In the genomic region with DNA sequence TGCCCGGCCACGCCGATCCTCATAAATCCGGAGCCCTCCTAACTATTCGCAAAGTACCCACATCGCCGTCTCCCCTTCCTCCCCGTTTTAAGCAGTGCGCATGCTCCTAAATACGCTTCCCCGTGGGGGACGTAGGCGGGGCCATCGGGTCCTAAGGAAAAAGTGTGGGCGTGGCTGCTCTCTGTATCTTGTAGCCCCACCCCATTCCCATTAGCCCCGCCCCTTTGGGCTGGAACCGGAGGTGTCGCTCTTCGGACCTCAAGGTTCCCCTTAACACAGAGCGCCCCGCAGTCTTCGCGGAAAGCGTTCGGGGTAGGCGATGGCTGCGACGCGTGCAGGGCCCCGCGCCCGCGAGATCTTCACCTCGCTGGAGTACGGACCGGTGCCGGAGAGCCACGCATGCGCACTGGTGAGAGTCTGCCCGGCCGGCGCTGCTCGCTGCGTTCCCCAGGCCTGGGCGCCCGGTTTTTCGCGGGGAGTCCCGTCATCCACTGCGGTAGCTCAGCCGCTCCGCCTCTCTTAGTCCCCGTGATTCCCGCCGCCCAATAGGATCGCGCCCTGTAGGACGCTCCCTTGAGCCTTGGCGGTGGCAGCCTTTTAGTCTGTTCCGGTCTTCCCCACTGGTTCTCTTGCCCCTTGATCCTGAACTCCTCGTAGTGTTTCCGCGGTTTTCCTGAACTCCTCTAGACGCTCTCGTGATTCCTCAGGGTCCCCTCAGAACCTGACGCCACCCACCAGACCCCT, we compare ENCODE assay signal across 1 cellular context.
TF ChIP-seq lines count a peak whose summit lies in the region.

A gene (plus strand): TSS at position 213 of the 744 bp plus-strand sequence. CDS start 107 bp downstream, at position 320.

TF ChIP-seq in GM12878, 131 proteins besides CTCF, POLR2A, EP300 and RAD21 (continued from another document and continues in another):
- TF ChIP-seq, protein P1, sequence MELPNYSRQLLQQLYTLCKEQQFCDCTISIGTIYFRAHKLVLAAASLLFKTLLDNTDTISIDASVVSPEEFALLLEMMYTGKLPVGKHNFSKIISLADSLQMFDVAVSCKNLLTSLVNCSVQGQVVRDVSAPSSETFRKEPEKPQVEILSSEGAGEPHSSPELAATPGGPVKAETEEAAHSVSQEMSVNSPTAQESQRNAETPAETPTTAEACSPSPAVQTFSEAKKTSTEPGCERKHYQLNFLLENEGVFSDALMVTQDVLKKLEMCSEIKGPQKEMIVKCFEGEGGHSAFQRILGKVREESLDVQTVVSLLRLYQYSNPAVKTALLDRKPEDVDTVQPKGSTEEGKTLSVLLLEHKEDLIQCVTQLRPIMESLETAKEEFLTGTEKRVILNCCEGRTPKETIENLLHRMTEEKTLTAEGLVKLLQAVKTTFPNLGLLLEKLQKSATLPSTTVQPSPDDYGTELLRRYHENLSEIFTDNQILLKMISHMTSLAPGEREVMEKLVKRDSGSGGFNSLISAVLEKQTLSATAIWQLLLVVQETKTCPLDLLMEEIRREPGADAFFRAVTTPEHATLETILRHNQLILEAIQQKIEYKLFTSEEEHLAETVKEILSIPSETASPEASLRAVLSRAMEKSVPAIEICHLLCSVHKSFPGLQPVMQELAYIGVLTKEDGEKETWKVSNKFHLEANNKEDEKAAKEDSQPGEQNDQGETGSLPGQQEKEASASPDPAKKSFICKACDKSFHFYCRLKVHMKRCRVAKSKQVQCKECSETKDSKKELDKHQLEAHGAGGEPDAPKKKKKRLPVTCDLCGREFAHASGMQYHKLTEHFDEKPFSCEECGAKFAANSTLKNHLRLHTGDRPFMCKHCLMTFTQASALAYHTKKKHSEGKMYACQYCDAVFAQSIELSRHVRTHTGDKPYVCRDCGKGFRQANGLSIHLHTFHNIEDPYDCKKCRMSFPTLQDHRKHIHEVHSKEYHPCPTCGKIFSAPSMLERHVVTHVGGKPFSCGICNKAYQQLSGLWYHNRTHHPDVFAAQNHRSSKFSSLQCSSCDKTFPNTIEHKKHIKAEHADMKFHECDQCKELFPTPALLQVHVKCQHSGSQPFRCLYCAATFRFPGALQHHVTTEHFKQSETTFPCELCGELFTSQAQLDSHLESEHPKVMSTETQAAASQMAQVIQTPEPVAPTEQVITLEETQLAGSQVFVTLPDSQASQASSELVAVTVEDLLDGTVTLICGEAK (IDR thresholded peaks at IDR 0.05; ENCODE audit: borderline replicate concordance), result no peak
- no peak for TF ChIP-seq SREBF2 (IDR thresholded peaks at IDR 0.05; ENCODE audit: low read length)
- peak; percentile 72; the same call in 1 of the 2 replicates for TF ChIP-seq BACH1 (IDR thresholded peaks at IDR 0.05; ENCODE audit: borderline replicate concordance)
- peak; percentile 71 for TF ChIP-seq CREB1 (IDR thresholded peaks at IDR 0.05; ENCODE audit: low read depth)
- TF ChIP-seq, protein P2, sequence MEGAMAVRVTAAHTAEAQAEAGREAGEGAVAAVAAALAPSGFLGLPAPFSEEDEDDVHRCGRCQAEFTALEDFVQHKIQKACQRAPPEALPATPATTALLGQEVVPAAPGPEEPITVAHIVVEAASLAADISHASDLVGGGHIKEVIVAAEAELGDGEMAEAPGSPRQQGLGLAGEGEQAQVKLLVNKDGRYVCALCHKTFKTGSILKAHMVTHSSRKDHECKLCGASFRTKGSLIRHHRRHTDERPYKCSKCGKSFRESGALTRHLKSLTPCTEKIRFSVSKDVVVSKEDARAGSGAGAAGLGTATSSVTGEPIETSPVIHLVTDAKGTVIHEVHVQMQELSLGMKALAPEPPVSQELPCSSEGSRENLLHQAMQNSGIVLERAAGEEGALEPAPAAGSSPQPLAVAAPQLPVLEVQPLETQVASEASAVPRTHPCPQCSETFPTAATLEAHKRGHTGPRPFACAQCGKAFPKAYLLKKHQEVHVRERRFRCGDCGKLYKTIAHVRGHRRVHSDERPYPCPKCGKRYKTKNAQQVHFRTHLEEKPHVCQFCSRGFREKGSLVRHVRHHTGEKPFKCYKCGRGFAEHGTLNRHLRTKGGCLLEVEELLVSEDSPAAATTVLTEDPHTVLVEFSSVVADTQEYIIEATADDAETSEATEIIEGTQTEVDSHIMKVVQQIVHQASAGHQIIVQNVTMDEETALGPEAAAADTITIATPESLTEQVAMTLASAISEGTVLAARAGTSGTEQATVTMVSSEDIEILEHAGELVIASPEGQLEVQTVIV (IDR thresholded peaks at IDR 0.05; ENCODE audit: borderline replicate concordance, partially characterized antibody), result peak; percentile 6
- 0 out of 2 replicates have a peak, but pooled peaks have one; percentile 61 for TF ChIP-seq ZNF207 (IDR thresholded peaks at IDR 0.05; ENCODE audit: borderline replicate concordance)
- TF ChIP-seq SIN3A (IDR thresholded peaks at IDR 0.05; ENCODE audit: low read depth, low read length), result no peak; the same call in 1 of the 2 replicates
- peak; percentile 13; the same call in 1 of the 2 replicates for TF ChIP-seq NBN (IDR thresholded peaks at IDR 0.05)
- TF ChIP-seq, protein P3, sequence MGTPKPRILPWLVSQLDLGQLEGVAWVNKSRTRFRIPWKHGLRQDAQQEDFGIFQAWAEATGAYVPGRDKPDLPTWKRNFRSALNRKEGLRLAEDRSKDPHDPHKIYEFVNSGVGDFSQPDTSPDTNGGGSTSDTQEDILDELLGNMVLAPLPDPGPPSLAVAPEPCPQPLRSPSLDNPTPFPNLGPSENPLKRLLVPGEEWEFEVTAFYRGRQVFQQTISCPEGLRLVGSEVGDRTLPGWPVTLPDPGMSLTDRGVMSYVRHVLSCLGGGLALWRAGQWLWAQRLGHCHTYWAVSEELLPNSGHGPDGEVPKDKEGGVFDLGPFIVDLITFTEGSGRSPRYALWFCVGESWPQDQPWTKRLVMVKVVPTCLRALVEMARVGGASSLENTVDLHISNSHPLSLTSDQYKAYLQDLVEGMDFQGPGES (IDR thresholded peaks at IDR 0.05), result peak; percentile 15; the same call in 1 of the 2 replicates
- TF ChIP-seq CBX3 (IDR thresholded peaks at IDR 0.05; ENCODE audit: borderline replicate concordance, low read depth), result no peak
- TF ChIP-seq CBFB (IDR thresholded peaks at IDR 0.05; ENCODE audit: low read depth), result no peak; the same call in 1 of the 2 replicates
- TF ChIP-seq WRNIP1 (IDR thresholded peaks at IDR 0.05; ENCODE audit: borderline replicate concordance, low read depth, low read length), result no peak
- no peak for TF ChIP-seq SPI1 (IDR thresholded peaks at IDR 0.05; ENCODE audit: borderline replicate concordance, insufficient read depth, low read depth, low read length)
- no peak for TF ChIP-seq MYC (IDR thresholded peaks at IDR 0.05; ENCODE audit: insufficient read depth, insufficient read length, insufficient replicate concordance, low read length, severe bottlenecking)
- TF ChIP-seq JUNB (IDR thresholded peaks at IDR 0.05), result no peak
- no peak for TF ChIP-seq YBX1 (IDR thresholded peaks at IDR 0.05)
- TF ChIP-seq SMAD1 (IDR thresholded peaks at IDR 0.05; ENCODE audit: low read depth, partially characterized antibody), result peak; percentile 97
- TF ChIP-seq, protein P4, sequence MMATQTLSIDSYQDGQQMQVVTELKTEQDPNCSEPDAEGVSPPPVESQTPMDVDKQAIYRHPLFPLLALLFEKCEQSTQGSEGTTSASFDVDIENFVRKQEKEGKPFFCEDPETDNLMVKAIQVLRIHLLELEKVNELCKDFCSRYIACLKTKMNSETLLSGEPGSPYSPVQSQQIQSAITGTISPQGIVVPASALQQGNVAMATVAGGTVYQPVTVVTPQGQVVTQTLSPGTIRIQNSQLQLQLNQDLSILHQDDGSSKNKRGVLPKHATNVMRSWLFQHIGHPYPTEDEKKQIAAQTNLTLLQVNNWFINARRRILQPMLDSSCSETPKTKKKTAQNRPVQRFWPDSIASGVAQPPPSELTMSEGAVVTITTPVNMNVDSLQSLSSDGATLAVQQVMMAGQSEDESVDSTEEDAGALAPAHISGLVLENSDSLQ (IDR thresholded peaks at IDR 0.05), result peak; percentile 76
- no peak for TF ChIP-seq MEF2B (IDR thresholded peaks at IDR 0.05; ENCODE audit: partially characterized antibody, poor library complexity, severe bottlenecking)
- TF ChIP-seq MTA2 (IDR thresholded peaks at IDR 0.05; ENCODE audit: low read depth), result no peak
- TF ChIP-seq JUND (IDR thresholded peaks at IDR 0.05; ENCODE audit: low read depth, low read length), result 0 out of 2 replicates have a peak, but pooled peaks have one; percentile 4
- peak; percentile 50; the same call in 1 of the 2 replicates for TF ChIP-seq DPF2 (IDR thresholded peaks at IDR 0.05)
- no peak for TF ChIP-seq BMI1 (IDR thresholded peaks at IDR 0.05; ENCODE audit: borderline replicate concordance)
- TF ChIP-seq, protein P5, sequence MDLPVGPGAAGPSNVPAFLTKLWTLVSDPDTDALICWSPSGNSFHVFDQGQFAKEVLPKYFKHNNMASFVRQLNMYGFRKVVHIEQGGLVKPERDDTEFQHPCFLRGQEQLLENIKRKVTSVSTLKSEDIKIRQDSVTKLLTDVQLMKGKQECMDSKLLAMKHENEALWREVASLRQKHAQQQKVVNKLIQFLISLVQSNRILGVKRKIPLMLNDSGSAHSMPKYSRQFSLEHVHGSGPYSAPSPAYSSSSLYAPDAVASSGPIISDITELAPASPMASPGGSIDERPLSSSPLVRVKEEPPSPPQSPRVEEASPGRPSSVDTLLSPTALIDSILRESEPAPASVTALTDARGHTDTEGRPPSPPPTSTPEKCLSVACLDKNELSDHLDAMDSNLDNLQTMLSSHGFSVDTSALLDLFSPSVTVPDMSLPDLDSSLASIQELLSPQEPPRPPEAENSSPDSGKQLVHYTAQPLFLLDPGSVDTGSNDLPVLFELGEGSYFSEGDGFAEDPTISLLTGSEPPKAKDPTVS (IDR thresholded peaks at IDR 0.05; ENCODE audit: low read depth, low read length), result no peak
- 0 out of 2 replicates have a peak, but pooled peaks have one; percentile 17 for TF ChIP-seq RFX5 (IDR thresholded peaks at IDR 0.05; ENCODE audit: low read depth, low read length)
- TF ChIP-seq TBL1XR1 (IDR thresholded peaks at IDR 0.05; ENCODE audit: low read depth, low read length), result no peak
- peak; percentile 85 for TF ChIP-seq MXI1 (IDR thresholded peaks at IDR 0.05; ENCODE audit: low read depth, low read length)
- TF ChIP-seq, protein P6, sequence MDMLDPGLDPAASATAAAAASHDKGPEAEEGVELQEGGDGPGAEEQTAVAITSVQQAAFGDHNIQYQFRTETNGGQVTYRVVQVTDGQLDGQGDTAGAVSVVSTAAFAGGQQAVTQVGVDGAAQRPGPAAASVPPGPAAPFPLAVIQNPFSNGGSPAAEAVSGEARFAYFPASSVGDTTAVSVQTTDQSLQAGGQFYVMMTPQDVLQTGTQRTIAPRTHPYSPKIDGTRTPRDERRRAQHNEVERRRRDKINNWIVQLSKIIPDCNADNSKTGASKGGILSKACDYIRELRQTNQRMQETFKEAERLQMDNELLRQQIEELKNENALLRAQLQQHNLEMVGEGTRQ (IDR thresholded peaks at IDR 0.05; ENCODE audit: borderline replicate concordance, low read depth, low read length), result peak; percentile 79
- TF ChIP-seq, protein P7, sequence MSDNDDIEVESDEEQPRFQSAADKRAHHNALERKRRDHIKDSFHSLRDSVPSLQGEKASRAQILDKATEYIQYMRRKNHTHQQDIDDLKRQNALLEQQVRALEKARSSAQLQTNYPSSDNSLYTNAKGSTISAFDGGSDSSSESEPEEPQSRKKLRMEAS (IDR thresholded peaks at IDR 0.05; ENCODE audit: low read depth, low read length), result 0 out of 2 replicates have a peak, but pooled peaks have one; percentile 57
- no peak for TF ChIP-seq NFXL1 (IDR thresholded peaks at IDR 0.05; ENCODE audit: borderline replicate concordance)
- TF ChIP-seq, protein P8, sequence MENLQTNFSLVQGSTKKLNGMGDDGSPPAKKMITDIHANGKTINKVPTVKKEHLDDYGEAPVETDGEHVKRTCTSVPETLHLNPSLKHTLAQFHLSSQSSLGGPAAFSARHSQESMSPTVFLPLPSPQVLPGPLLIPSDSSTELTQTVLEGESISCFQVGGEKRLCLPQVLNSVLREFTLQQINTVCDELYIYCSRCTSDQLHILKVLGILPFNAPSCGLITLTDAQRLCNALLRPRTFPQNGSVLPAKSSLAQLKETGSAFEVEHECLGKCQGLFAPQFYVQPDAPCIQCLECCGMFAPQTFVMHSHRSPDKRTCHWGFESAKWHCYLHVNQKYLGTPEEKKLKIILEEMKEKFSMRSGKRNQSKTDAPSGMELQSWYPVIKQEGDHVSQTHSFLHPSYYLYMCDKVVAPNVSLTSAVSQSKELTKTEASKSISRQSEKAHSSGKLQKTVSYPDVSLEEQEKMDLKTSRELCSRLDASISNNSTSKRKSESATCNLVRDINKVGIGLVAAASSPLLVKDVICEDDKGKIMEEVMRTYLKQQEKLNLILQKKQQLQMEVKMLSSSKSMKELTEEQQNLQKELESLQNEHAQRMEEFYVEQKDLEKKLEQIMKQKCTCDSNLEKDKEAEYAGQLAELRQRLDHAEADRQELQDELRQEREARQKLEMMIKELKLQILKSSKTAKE (IDR thresholded peaks at IDR 0.05; ENCODE audit: low read depth, poor library complexity, severe bottlenecking), result peak; percentile 42
- TF ChIP-seq, protein P9, sequence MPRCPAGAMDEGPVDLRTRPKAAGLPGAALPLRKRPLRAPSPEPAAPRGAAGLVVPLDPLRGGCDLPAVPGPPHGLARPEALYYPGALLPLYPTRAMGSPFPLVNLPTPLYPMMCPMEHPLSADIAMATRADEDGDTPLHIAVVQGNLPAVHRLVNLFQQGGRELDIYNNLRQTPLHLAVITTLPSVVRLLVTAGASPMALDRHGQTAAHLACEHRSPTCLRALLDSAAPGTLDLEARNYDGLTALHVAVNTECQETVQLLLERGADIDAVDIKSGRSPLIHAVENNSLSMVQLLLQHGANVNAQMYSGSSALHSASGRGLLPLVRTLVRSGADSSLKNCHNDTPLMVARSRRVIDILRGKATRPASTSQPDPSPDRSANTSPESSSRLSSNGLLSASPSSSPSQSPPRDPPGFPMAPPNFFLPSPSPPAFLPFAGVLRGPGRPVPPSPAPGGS (IDR thresholded peaks at IDR 0.05; ENCODE audit: borderline replicate concordance, insufficient read depth, low read depth, low read length, poor library complexity, severe bottlenecking), result no peak
- TF ChIP-seq NRF1 (conservative IDR thresholded peaks at IDR 0.05; ENCODE audit: low read depth, low read length), result peak; percentile 88
- TF ChIP-seq ZNF217 (IDR thresholded peaks at IDR 0.05), result no peak
- TF ChIP-seq GATAD2B (conservative IDR thresholded peaks at IDR 0.05; ENCODE audit: low read depth), result no peak
- TF ChIP-seq KDM1A (IDR thresholded peaks at IDR 0.05; ENCODE audit: borderline replicate concordance), result 0 out of 2 replicates have a peak, but pooled peaks have one; percentile 46
- peak; percentile 99 for TF ChIP-seq POLR2AphosphoS5 (IDR thresholded peaks at IDR 0.05; ENCODE audit: low read length)
- peak; percentile 35; the same call in 1 of the 2 replicates for TF ChIP-seq TCF12 (IDR thresholded peaks at IDR 0.05; ENCODE audit: low read depth, low read length)
- peak; percentile 43; the same call in 1 of the 2 replicates for TF ChIP-seq ZSCAN29 (IDR thresholded peaks at IDR 0.05)
- TF ChIP-seq IRF4 (IDR thresholded peaks at IDR 0.05; ENCODE audit: low read depth, low read length), result no peak
- peak; percentile 63 for TF ChIP-seq GABPA (IDR thresholded peaks at IDR 0.05; ENCODE audit: low read depth)
- TF ChIP-seq ZNF24 (IDR thresholded peaks at IDR 0.05), result no peak
- no peak for TF ChIP-seq TCF7 (IDR thresholded peaks at IDR 0.05; ENCODE audit: borderline replicate concordance)
- peak; percentile 86 for TF ChIP-seq RAD51 (IDR thresholded peaks at IDR 0.05)
- TF ChIP-seq ATF7 (IDR thresholded peaks at IDR 0.05; ENCODE audit: low read depth), result no peak
- no peak for TF ChIP-seq MEF2A (IDR thresholded peaks at IDR 0.05; ENCODE audit: insufficient read depth, low read depth, low read length)
- no peak for TF ChIP-seq HDAC2 (IDR thresholded peaks at IDR 0.05)
- TF ChIP-seq NR2C2 (IDR thresholded peaks at IDR 0.05; ENCODE audit: borderline replicate concordance, control insufficient read depth, insufficient read length, low read depth), result no peak
- peak; percentile 9 for TF ChIP-seq FOS (IDR thresholded peaks at IDR 0.05; ENCODE audit: borderline replicate concordance, extremely low read depth, insufficient read length)
- TF ChIP-seq LARP7 (IDR thresholded peaks at IDR 0.05), result peak; percentile 35; the same call in 1 of the 2 replicates
